Comparison of ENCODE assay signal across 23 cellular contexts in genomic region chr11:61778920-61779650, GRCh38. TPM values are rescaled to one million over a fixed set of nuclear protein-coding genes. Genes with fewer than 3 reads are reported as not detected.
DNase-seq lines count a peak whose midpoint lies in the region; ATAC-seq, FAIRE-seq and TF ChIP-seq lines count a peak whose summit lies in the region.
"Had no signal": no experiment of that assay in that cellular context is flagged by ENCODE, and none has a peak within 500 bp of the region (broad histone marks: within the 10 kb centered on the region; RNA-seq: fewer than 3 reads in every experiment).

No MANE protein-coding gene starts in this region.

- H3K36me3 ChIP-seq in HepG2 (replicated peaks in 1 of 2; ENCODE audit: control insufficient read depth in 1 of 2, insufficient read depth in 2 of 2, low read length in 2 of 2), result peaks cover 34 to 63% of the 10 kb centered on the region in 2 experiments; a peak in 4 of 5 replicates
- no peaks in the 10 kb centered on the region for H3K36me3 ChIP-seq in right lobe of liver
- H3K36me3 ChIP-seq in lower lobe of right lung, result peaks cover 18% of the 10 kb centered on the region
- H3K36me3 ChIP-seq: BE2C had no signal

- TF ChIP-seq CTCF in HepG2 (CRISPR knock-in tag; IDR thresholded peaks at IDR 0.05) (no peak), right lobe of liver (IDR thresholded peaks at IDR 0.05) (no peak), chondrocyte (IDR thresholded peaks at IDR 0.05) (no peak), lower lobe of right lung (IDR thresholded peaks at IDR 0.05) (no peak)

- POLR2A ChIA-PET in HepG2 (lab: Yijun Ruan, JAX), result interaction anchor here (0.6 kb wide), 1 partner anchor 9 kb away, joined by 3 read pairs; no protein-coding TSS in a partner anchor

- no peak for FAIRE-seq in HepG2 (lab: Jason Lieb, UNC)
- FAIRE-seq: A204.1, G401.6 had no signal

- H3K4me1 Mint-ChIP-seq in chondrocyte (ENCODE audit: low read depth), result peaks cover 9% of the 10 kb centered on the region

- H3K9me3 ChIP-seq in HepG2 (ENCODE audit: low read length) (no peaks in the 10 kb centered on the region), right lobe of liver (no peaks in the 10 kb centered on the region), lower lobe of right lung (no peaks in the 10 kb centered on the region)
- H3K9me3 ChIP-seq: BE2C had no signal

- no peak overlapping the region for H3K4me3 Mint-ChIP-seq in chondrocyte (ENCODE audit: unreplicated experiment)

- H3K27ac ChIP-seq in HepG2 (ENCODE audit: extremely low read length, insufficient read depth, low read length) (no peak overlapping the region), right lobe of liver (no peak overlapping the region), substantia nigra (ENCODE audit: low read depth, low read length, poor library complexity, severe bottlenecking) (peak overlapping the region; percentile 6), lower lobe of right lung (no peak overlapping the region)
- H3K27ac ChIP-seq: GM23248, KMS-11 had no signal

- H3K4me1 ChIP-seq in HepG2 (ENCODE audit: insufficient read depth, low read length), result no peaks in the 10 kb centered on the region
- H3K4me1 ChIP-seq in right lobe of liver, result no peaks in the 10 kb centered on the region
- H3K4me1 ChIP-seq in lower lobe of right lung, result no peaks in the 10 kb centered on the region

- in situ Hi-C loops in HepG2 (cut with HindIII; ENCODE audit: extremely low pct_ligation_motif_present, low pct_unique_long_range_greater_than_20kb), result no loop called here

- DNase-seq in HepG2 (ENCODE audit: low spot score) (no peak), right lobe of liver (no peak), chondrocyte (ENCODE audit: low spot score) (peak; percentile 86), substantia nigra (lab: John Stamatoyannopoulos, UW) (no peak), lower lobe of right lung (no peak)
- DNase-seq: BE2C; CD4-positive, CD25-positive, alpha-beta regulatory T cell; COR-L47; GM23248; MV-4-11; NCI-H187; NCI-H2107; NCI-H226; NCI-H524; NCI-H82; PC-3; RPMI8226; SIG-M5 had no signal

- ATAC-seq in HepG2 (no peak), right lobe of liver (no peak), GM18873 (IDR thresholded peaks at IDR 0.05; ENCODE audit: low FRiP score, unreplicated experiment) (no peak), lower lobe of right lung (no peak)
- ATAC-seq: PC-3, SK-N-SH treated with all-trans-retinoic acid at 6 μM for 48 hours had no signal

- BruUV-seq in HepG2 (replicated peaks; lab: Mats Ljungman, UMichigan), result no TSS peak

- CTCF ChIA-PET in HepG2 (lab: Yijun Ruan, JAX; ENCODE audit: low intra/inter-chr PET ratio, low total read pairs), result interaction anchor here (3.5 kb wide), 1 partner anchor 32 kb away, joined by 38 read pairs; no protein-coding TSS in a partner anchor

- TF ChIP-seq POLR2A in HepG2 (IDR thresholded peaks at IDR 0.05; ENCODE audit: insufficient read depth in 1 of 2, low read depth in 2 of 2, low read length in 2 of 2) (no peak), right lobe of liver (IDR thresholded peaks at IDR 0.05) (no peak)

- TF ChIP-seq EP300 in HepG2 (IDR thresholded peaks at IDR 0.05; ENCODE audit: low read depth in 2 of 2, low read length in 2 of 2) (no peak), HepG2 (CRISPR knock-in tag; IDR thresholded peaks at IDR 0.05; ENCODE audit: borderline replicate concordance) (no peak)

- no peak overlapping the region for H2AFZ ChIP-seq in HepG2 (ENCODE audit: low read length)
- H2AFZ ChIP-seq: GM23248 had no signal

- H3K79me2 ChIP-seq in HepG2 (ENCODE audit: insufficient read depth, low read length), result no peaks in the 10 kb centered on the region

- H3K4me3 ChIP-seq in HepG2 (replicated peaks in 1 of 3; ENCODE audit: insufficient read depth in 1 of 3, low read depth in 2 of 3, low read length in 3 of 3) (no peak overlapping the region), right lobe of liver (no peak overlapping the region), lower lobe of right lung (no peak overlapping the region)
- H3K4me3 ChIP-seq: GM23248 had no signal

- 97% methylated on average over 4 of the region's 24 CpGs for WGBS in HepG2 (ENCODE audit: low lambda C conversion rate)
- no CpG with 5 or more reads among the region's 24 CpGs for WGBS in right lobe of liver (ENCODE audit: insufficient coverage, low coverage, low lambda C conversion rate, missing lambda C conversion rate)

- H3K27ac Mint-ChIP-seq in chondrocyte (ENCODE audit: unreplicated experiment), result no peak overlapping the region
- H3K27ac Mint-ChIP-seq: CD4-positive, CD25-positive, alpha-beta regulatory T cell had no signal

- H3K27me3 ChIP-seq in HepG2 (ENCODE audit: control insufficient read depth in 1 of 2, insufficient read depth in 2 of 2, low read length in 2 of 2) (no peaks in the 10 kb centered on the region), right lobe of liver (no peaks in the 10 kb centered on the region), lower lobe of right lung (ENCODE audit: low read depth) (no peaks in the 10 kb centered on the region)
- H3K27me3 ChIP-seq: BE2C had no signal

- H3K9me3 Mint-ChIP-seq in chondrocyte (ENCODE audit: low read depth), result no peaks in the 10 kb centered on the region
- H3K9me3 Mint-ChIP-seq: CD4-positive, CD25-positive, alpha-beta regulatory T cell had no signal

- intact Hi-C loops in HepG2 (cut with micrococcal nuclease; ENCODE audit: unreplicated experiment) (no loop called here), right lobe of liver (cut with DNase I) (no loop called here), lower lobe of right lung (cut with DNase I) (no loop called here)

- no peak for TF ChIP-seq RAD21 in HepG2 (CRISPR knock-in tag; IDR thresholded peaks at IDR 0.05)

- no peaks in the 10 kb centered on the region for H3K27me3 Mint-ChIP-seq in chondrocyte (ENCODE audit: low read depth)

- H3K4me2 ChIP-seq in HepG2 (ENCODE audit: low read depth, low read length), result no peak overlapping the region
- H3K4me2 ChIP-seq: KMS-11 had no signal

- no peaks in the 10 kb centered on the region for H3K36me3 Mint-ChIP-seq in chondrocyte (ENCODE audit: low read depth)
- H3K36me3 Mint-ChIP-seq: CD4-positive, CD25-positive, alpha-beta regulatory T cell had no signal

- H4K20me1 ChIP-seq in HepG2 (ENCODE audit: insufficient read depth, low read length), result no peaks in the 10 kb centered on the region

- H3K9ac ChIP-seq in HepG2 (ENCODE audit: insufficient read depth, low read depth, low read length), result no peak overlapping the region
- H3K9ac ChIP-seq: GM23248, KMS-11 had no signal

RNA-seq across cellular contexts. Expression of gene TMEM258, which starts 13.3 kb away (rescaled TPM):
- 164 and 175 TPM in 2 replicates for total RNA-seq in HepG2 (2016; rRNA removed; fragmentation: Illumina TruSeq; extraction: Trizol)
- total RNA-seq in HepG2 (2016; cell fraction: cytosol; rRNA removed; fragmentation: Illumina TruSeq; extraction: Trizol; ENCODE audit: low read depth), result 124 and 186 TPM in 2 replicates
- 157 and 180 TPM in 2 replicates for total RNA-seq in HepG2 (2016; cell fraction: insoluble cytoplasmic fraction; rRNA removed; fragmentation: Illumina TruSeq; extraction: Trizol)
- 166 and 206 TPM in 2 replicates for total RNA-seq in HepG2 (2016; cell fraction: membrane; rRNA removed; fragmentation: Illumina TruSeq; extraction: Trizol)
- total RNA-seq in HepG2 (2016; cell fraction: nucleus; rRNA removed; fragmentation: Illumina TruSeq; extraction: Trizol), result 83.5 and 96.3 TPM in 2 replicates
- polyA plus RNA-seq in HepG2 (2011; rRNA removed), result 363 and 424 TPM in 2 replicates
- 333 and 381 TPM in 2 replicates for polyA plus RNA-seq in HepG2 (2011; cell fraction: cytosol; rRNA removed)
- 70.6 and 77.2 TPM in 2 replicates for polyA plus RNA-seq in HepG2 (2011; cell fraction: nucleus; rRNA removed)
- polyA plus RNA-seq in HepG2 (2012), result 225 and 301 TPM in 2 replicates
- polyA plus RNA-seq in HepG2 (2016; cell fraction: cytosol; fragmentation: Illumina TruSeq; extraction: Trizol; ENCODE audit: low read depth), result 181 and 226 TPM in 2 replicates
- polyA plus RNA-seq in HepG2 (2016; cell fraction: insoluble cytoplasmic fraction; fragmentation: Illumina TruSeq; extraction: Trizol; ENCODE audit: low read depth), result 187 and 188 TPM in 2 replicates
- 185 and 215 TPM in 2 replicates for polyA plus RNA-seq in HepG2 (2016; cell fraction: membrane; fragmentation: Illumina TruSeq; extraction: Trizol; ENCODE audit: low read depth)
- polyA plus RNA-seq in HepG2 (2016; cell fraction: nucleus; fragmentation: Illumina TruSeq; extraction: Trizol; ENCODE audit: insufficient read depth, low read depth), result 173 and 175 TPM in 2 replicates
- polyA minus RNA-seq in HepG2 (2011; rRNA and poly(A)+ RNA removed; ENCODE audit: low replicate concordance), result 153 and 413 TPM in 2 replicates
- 79.2 and 82.2 TPM in 2 replicates for polyA minus RNA-seq in HepG2 (2011; cell fraction: cytosol; rRNA and poly(A)+ RNA removed)
- polyA minus RNA-seq in HepG2 (2011; cell fraction: nucleus; rRNA and poly(A)+ RNA removed), result 54.3 and 55.7 TPM in 2 replicates
- 10 to 100 TPM; 31.6 to 74.5 (median 55.3) TPM for total RNA-seq in right lobe of liver
- total RNA-seq in chondrocyte, result 103 to 133 TPM (median 106 TPM) in 3 replicates
- total RNA-seq in lower lobe of right lung, result 104 TPM

RNA-seq across cellular contexts. Expression of gene FEN1, which starts 13.6 kb away (rescaled TPM):
- total RNA-seq in HepG2 (2016; rRNA removed; fragmentation: Illumina TruSeq; extraction: Trizol) (102 and 116 TPM in 2 replicates), right lobe of liver (10 to 100 TPM in 2 of 6 experiments, 1 to 10 TPM in 4; 4.0 to 13.3 (median 5.4) TPM), chondrocyte (12.6 to 27.1 TPM (median 13.2 TPM) in 3 replicates), lower lobe of right lung (5.4 TPM)
- 9.9 and 12.9 TPM in 2 replicates for total RNA-seq in HepG2 (2016; cell fraction: cytosol; rRNA removed; fragmentation: Illumina TruSeq; extraction: Trizol; ENCODE audit: low read depth)
- total RNA-seq in HepG2 (2016; cell fraction: insoluble cytoplasmic fraction; rRNA removed; fragmentation: Illumina TruSeq; extraction: Trizol), result 103 and 117 TPM in 2 replicates
- 25.3 and 31.0 TPM in 2 replicates for total RNA-seq in HepG2 (2016; cell fraction: membrane; rRNA removed; fragmentation: Illumina TruSeq; extraction: Trizol)
- total RNA-seq in HepG2 (2016; cell fraction: nucleus; rRNA removed; fragmentation: Illumina TruSeq; extraction: Trizol), result 47.5 and 54.1 TPM in 2 replicates
- polyA plus RNA-seq in HepG2 (2011; rRNA removed), result 10.9 and 12.4 TPM in 2 replicates
- 11.9 and 14.6 TPM in 2 replicates for polyA plus RNA-seq in HepG2 (2011; cell fraction: cytosol; rRNA removed)
- polyA plus RNA-seq in HepG2 (2011; cell fraction: nucleus; rRNA removed), result 4.0 and 5.3 TPM in 2 replicates
- polyA plus RNA-seq in HepG2 (2012), result 11.2 and 20.0 TPM in 2 replicates
- 5.2 and 7.1 TPM in 2 replicates for polyA plus RNA-seq in HepG2 (2016; cell fraction: cytosol; fragmentation: Illumina TruSeq; extraction: Trizol; ENCODE audit: low read depth)
- polyA plus RNA-seq in HepG2 (2016; cell fraction: insoluble cytoplasmic fraction; fragmentation: Illumina TruSeq; extraction: Trizol; ENCODE audit: low read depth), result 94.2 and 98.7 TPM in 2 replicates
- polyA plus RNA-seq in HepG2 (2016; cell fraction: membrane; fragmentation: Illumina TruSeq; extraction: Trizol; ENCODE audit: low read depth), result 12.2 and 15.7 TPM in 2 replicates
- 60.2 and 63.1 TPM in 2 replicates for polyA plus RNA-seq in HepG2 (2016; cell fraction: nucleus; fragmentation: Illumina TruSeq; extraction: Trizol; ENCODE audit: insufficient read depth, low read depth)
- 25.3 and 218 TPM in 2 replicates for polyA minus RNA-seq in HepG2 (2011; rRNA and poly(A)+ RNA removed; ENCODE audit: low replicate concordance)
- polyA minus RNA-seq in HepG2 (2011; cell fraction: cytosol; rRNA and poly(A)+ RNA removed), result 7.6 and 10.2 TPM in 2 replicates
- 10.8 and 11.8 TPM in 2 replicates for polyA minus RNA-seq in HepG2 (2011; cell fraction: nucleus; rRNA and poly(A)+ RNA removed)

RNA-seq across cellular contexts. Expression of gene MYRF, which starts 26.6 kb away (rescaled TPM):
- total RNA-seq in HepG2 (2016; rRNA removed; fragmentation: Illumina TruSeq; extraction: Trizol) (7.9 and 10.2 TPM in 2 replicates), right lobe of liver (10 to 100 TPM in 5 of 6 experiments, 1 to 10 TPM in 1; 7.6 to 16.4 (median 11.6) TPM), chondrocyte (1.6 to 1.7 TPM in 2 of 3 replicates, not detected in the other), lower lobe of right lung (37.9 TPM)
- total RNA-seq in HepG2 (2016; cell fraction: cytosol; rRNA removed; fragmentation: Illumina TruSeq; extraction: Trizol; ENCODE audit: low read depth), result 6.6 and 7.4 TPM in 2 replicates
- total RNA-seq in HepG2 (2016; cell fraction: insoluble cytoplasmic fraction; rRNA removed; fragmentation: Illumina TruSeq; extraction: Trizol), result 6.8 and 10.3 TPM in 2 replicates
- 8.2 and 8.5 TPM in 2 replicates for total RNA-seq in HepG2 (2016; cell fraction: membrane; rRNA removed; fragmentation: Illumina TruSeq; extraction: Trizol)
- 16.7 and 20.6 TPM in 2 replicates for total RNA-seq in HepG2 (2016; cell fraction: nucleus; rRNA removed; fragmentation: Illumina TruSeq; extraction: Trizol)
- 25.9 and 33.2 TPM in 2 replicates for polyA plus RNA-seq in HepG2 (2011; rRNA removed)
- polyA plus RNA-seq in HepG2 (2011; cell fraction: cytosol; rRNA removed), result 17.4 and 19.1 TPM in 2 replicates
- polyA plus RNA-seq in HepG2 (2011; cell fraction: nucleus; rRNA removed), result 140 and 154 TPM in 2 replicates
- polyA plus RNA-seq in HepG2 (2012), result 27.5 and 41.4 TPM in 2 replicates
- polyA plus RNA-seq in HepG2 (2016; cell fraction: cytosol; fragmentation: Illumina TruSeq; extraction: Trizol; ENCODE audit: low read depth), result 1.8 and 2.1 TPM in 2 replicates
- 12.8 and 17.2 TPM in 2 replicates for polyA plus RNA-seq in HepG2 (2016; cell fraction: insoluble cytoplasmic fraction; fragmentation: Illumina TruSeq; extraction: Trizol; ENCODE audit: low read depth)
- polyA plus RNA-seq in HepG2 (2016; cell fraction: membrane; fragmentation: Illumina TruSeq; extraction: Trizol; ENCODE audit: low read depth), result 5.7 and 6.2 TPM in 2 replicates
- 69.8 and 76.1 TPM in 2 replicates for polyA plus RNA-seq in HepG2 (2016; cell fraction: nucleus; fragmentation: Illumina TruSeq; extraction: Trizol; ENCODE audit: insufficient read depth, low read depth)
- 2.9 and 52.2 TPM in 2 replicates for polyA minus RNA-seq in HepG2 (2011; rRNA and poly(A)+ RNA removed; ENCODE audit: low replicate concordance)
- 27.3 and 36.7 TPM in 2 replicates for polyA minus RNA-seq in HepG2 (2011; cell fraction: cytosol; rRNA and poly(A)+ RNA removed)
- polyA minus RNA-seq in HepG2 (2011; cell fraction: nucleus; rRNA and poly(A)+ RNA removed), result 39.0 and 39.4 TPM in 2 replicates
- total RNA-seq: GM23248 had no signal

RNA-seq across cellular contexts. Expression of gene FADS1, which starts 37.7 kb away (rescaled TPM):
- total RNA-seq in HepG2 (2016; rRNA removed; fragmentation: Illumina TruSeq; extraction: Trizol) (65.8 and 108 TPM in 2 replicates), right lobe of liver (10 to 100 TPM; 18.3 to 87.6 (median 34.8) TPM), chondrocyte (72.6 to 95.5 TPM (median 74.6 TPM) in 3 replicates), lower lobe of right lung (63.6 TPM)
- total RNA-seq in HepG2 (2016; cell fraction: cytosol; rRNA removed; fragmentation: Illumina TruSeq; extraction: Trizol; ENCODE audit: low read depth), result 28.4 and 32.7 TPM in 2 replicates
- total RNA-seq in HepG2 (2016; cell fraction: insoluble cytoplasmic fraction; rRNA removed; fragmentation: Illumina TruSeq; extraction: Trizol), result 63.3 and 108 TPM in 2 replicates
- total RNA-seq in HepG2 (2016; cell fraction: membrane; rRNA removed; fragmentation: Illumina TruSeq; extraction: Trizol), result 64.5 and 65.2 TPM in 2 replicates
- total RNA-seq in HepG2 (2016; cell fraction: nucleus; rRNA removed; fragmentation: Illumina TruSeq; extraction: Trizol), result 91.8 and 110 TPM in 2 replicates
- polyA plus RNA-seq in HepG2 (2011; rRNA removed), result 91.8 and 98.4 TPM in 2 replicates
- 80.8 and 110 TPM in 2 replicates for polyA plus RNA-seq in HepG2 (2011; cell fraction: cytosol; rRNA removed)
- 56.1 and 66.5 TPM in 2 replicates for polyA plus RNA-seq in HepG2 (2011; cell fraction: nucleus; rRNA removed)
- 70.6 and 81.6 TPM in 2 replicates for polyA plus RNA-seq in HepG2 (2012)
- 18.4 and 22.5 TPM in 2 replicates for polyA plus RNA-seq in HepG2 (2016; cell fraction: cytosol; fragmentation: Illumina TruSeq; extraction: Trizol; ENCODE audit: low read depth)
- 56.1 and 57.8 TPM in 2 replicates for polyA plus RNA-seq in HepG2 (2016; cell fraction: insoluble cytoplasmic fraction; fragmentation: Illumina TruSeq; extraction: Trizol; ENCODE audit: low read depth)
- 34.4 and 36.5 TPM in 2 replicates for polyA plus RNA-seq in HepG2 (2016; cell fraction: membrane; fragmentation: Illumina TruSeq; extraction: Trizol; ENCODE audit: low read depth)
- 134 TPM in 2 replicates for polyA plus RNA-seq in HepG2 (2016; cell fraction: nucleus; fragmentation: Illumina TruSeq; extraction: Trizol; ENCODE audit: insufficient read depth, low read depth)
- polyA minus RNA-seq in HepG2 (2011; rRNA and poly(A)+ RNA removed; ENCODE audit: low replicate concordance), result 305 and 789 TPM in 2 replicates
- polyA minus RNA-seq in HepG2 (2011; cell fraction: cytosol; rRNA and poly(A)+ RNA removed), result 108 and 118 TPM in 2 replicates
- 63.0 and 82.7 TPM in 2 replicates for polyA minus RNA-seq in HepG2 (2011; cell fraction: nucleus; rRNA and poly(A)+ RNA removed)

RNA-seq across cellular contexts. Expression of gene FADS2, which starts 49.0 kb away (rescaled TPM):
- total RNA-seq in HepG2 (2016; rRNA removed; fragmentation: Illumina TruSeq; extraction: Trizol) (54.7 and 124 TPM in 2 replicates), right lobe of liver (100 to 1,000 TPM in 4 of 6 experiments, 1 to 10 TPM in 2; 4.2 to 166 (median 110) TPM), chondrocyte (202 to 315 TPM (median 297 TPM) in 3 replicates), lower lobe of right lung (82.0 TPM)
- total RNA-seq in HepG2 (2016; cell fraction: cytosol; rRNA removed; fragmentation: Illumina TruSeq; extraction: Trizol; ENCODE audit: low read depth), result 17.6 and 17.8 TPM in 2 replicates
- total RNA-seq in HepG2 (2016; cell fraction: insoluble cytoplasmic fraction; rRNA removed; fragmentation: Illumina TruSeq; extraction: Trizol), result 51.3 and 120 TPM in 2 replicates
- 42.1 and 45.1 TPM in 2 replicates for total RNA-seq in HepG2 (2016; cell fraction: membrane; rRNA removed; fragmentation: Illumina TruSeq; extraction: Trizol)
- total RNA-seq in HepG2 (2016; cell fraction: nucleus; rRNA removed; fragmentation: Illumina TruSeq; extraction: Trizol), result 103 and 115 TPM in 2 replicates
- polyA plus RNA-seq in HepG2 (2011; rRNA removed), result 90.1 and 125 TPM in 2 replicates
- polyA plus RNA-seq in HepG2 (2011; cell fraction: cytosol; rRNA removed), result 66.9 and 93.5 TPM in 2 replicates
- polyA plus RNA-seq in HepG2 (2011; cell fraction: nucleus; rRNA removed), result 77.8 and 97.6 TPM in 2 replicates
- 111 and 112 TPM in 2 replicates for polyA plus RNA-seq in HepG2 (2012)
- 16.3 and 18.5 TPM in 2 replicates for polyA plus RNA-seq in HepG2 (2016; cell fraction: cytosol; fragmentation: Illumina TruSeq; extraction: Trizol; ENCODE audit: low read depth)
- 43.7 and 53.6 TPM in 2 replicates for polyA plus RNA-seq in HepG2 (2016; cell fraction: insoluble cytoplasmic fraction; fragmentation: Illumina TruSeq; extraction: Trizol; ENCODE audit: low read depth)
- 27.1 and 32.3 TPM in 2 replicates for polyA plus RNA-seq in HepG2 (2016; cell fraction: membrane; fragmentation: Illumina TruSeq; extraction: Trizol; ENCODE audit: low read depth)
- polyA plus RNA-seq in HepG2 (2016; cell fraction: nucleus; fragmentation: Illumina TruSeq; extraction: Trizol; ENCODE audit: insufficient read depth, low read depth), result 153 and 164 TPM in 2 replicates
- polyA minus RNA-seq in HepG2 (2011; rRNA and poly(A)+ RNA removed; ENCODE audit: low replicate concordance), result 240 and 324 TPM in 2 replicates
- 65.5 and 71.3 TPM in 2 replicates for polyA minus RNA-seq in HepG2 (2011; cell fraction: cytosol; rRNA and poly(A)+ RNA removed)
- 23.2 and 36.6 TPM in 2 replicates for polyA minus RNA-seq in HepG2 (2011; cell fraction: nucleus; rRNA and poly(A)+ RNA removed)
